ENCODE assay signal across 25 cellular contexts in genomic region chr9:117815948-117816347, GRCh38.
DNase-seq lines count a peak whose midpoint lies in the region; ATAC-seq and TF ChIP-seq lines count a peak whose summit lies in the region.
"Had no signal": no experiment of that assay in that cellular context is flagged by ENCODE, and none has a peak within 500 bp of the region (broad histone marks: within the 10 kb centered on the region; RNA-seq: fewer than 3 reads in every experiment).

No MANE protein-coding gene starts in this region.

- H3K36me3 ChIP-seq in GM23338 (ENCODE audit: insufficient read depth) = no peaks in the 10 kb centered on the region

- CTCF ChIA-PET in activated B cell treated with CpG ODN at 0.5 μM for 24 hours (lab: Charles Lee) = no interaction called here

- no peak overlapping the region for H3K4me3 ChIP-seq in GM23338
- H3K4me3 ChIP-seq: SK-N-MC had no signal

- H3F3A ChIP-seq in GM23338 (replicated peaks; ENCODE audit: low read depth) = no peaks in the 10 kb centered on the region

- peak overlapping the region; percentile 0 to 3 for H3K4me3 Mint-ChIP-seq in stimulated activated naive CD8-positive, alpha-beta T cell treated with anti-CD3 and anti-CD28 coated beads, Interleukin-15, amount 100 ng/mL, for 72 hours
- H3K4me3 Mint-ChIP-seq in GM23338 (no peak overlapping the region), activated B cell treated with CpG ODN at 0.5 μM for 24 hours (peak overlapping the region; percentile 4)
- peak overlapping the region; percentile 36 to 39 for H3K4me3 Mint-ChIP-seq in stimulated activated naive B cell treated with anti-CD40 and anti-IgM and Interleukin-4, amounts not matched to agents 10 μg/mL and 1 μg/mL and 100 μg/mL, for 72 hours
- no peak overlapping the region for H3K4me3 Mint-ChIP-seq in activated T-cell treated with anti-CD3 and anti-CD28 coated beads, Interleukin-2, amount 50 U/mL, for 4 hours

- H3K4me1 ChIP-seq in GM23338 (ENCODE audit: insufficient read depth) = peaks cover 6% of the 10 kb centered on the region; the same call in 1 of the 2 replicates

- no peaks in the 10 kb centered on the region for H3K9me2 ChIP-seq in GM23338 (ENCODE audit: insufficient read depth)

- H3K4me1 Mint-ChIP-seq in stimulated activated naive CD8-positive, alpha-beta T cell treated with anti-CD3 and anti-CD28 coated beads, Interleukin-15, amount 100 ng/mL, for 72 hours = peaks cover 17% of the 10 kb centered on the region
- H3K4me1 Mint-ChIP-seq in GM23338 (no peaks in the 10 kb centered on the region), activated B cell treated with CpG ODN at 0.5 μM for 24 hours (peaks cover 15% of the 10 kb centered on the region)
- peaks cover 12 to 19% of the 10 kb centered on the region in 2 donors for H3K4me1 Mint-ChIP-seq in stimulated activated naive B cell treated with anti-CD40 and anti-IgM and Interleukin-4, amounts not matched to agents 10 μg/mL and 1 μg/mL and 100 μg/mL, for 72 hours
- peaks cover 8% of the 10 kb centered on the region for H3K4me1 Mint-ChIP-seq in activated T-cell treated with anti-CD3 and anti-CD28 coated beads, Interleukin-2, amount 50 U/mL, for 4 hours (ENCODE audit: low read depth)

- no peak overlapping the region for H3K27ac ChIP-seq in GM23338 (ENCODE audit: low read depth)
- H3K27ac ChIP-seq: RWPE1, SK-N-MC had no signal

- no peaks in the 10 kb centered on the region for H3K27me3 ChIP-seq in GM23338 (ENCODE audit: insufficient read depth)

- H3K9me3 Mint-ChIP-seq in stimulated activated naive CD8-positive, alpha-beta T cell treated with anti-CD3 and anti-CD28 coated beads, Interleukin-15, amount 100 ng/mL, for 72 hours = no peaks in the 10 kb centered on the region
- H3K9me3 Mint-ChIP-seq in GM23338 = peaks cover 36% of the 10 kb centered on the region
- H3K9me3 Mint-ChIP-seq in activated B cell treated with CpG ODN at 0.5 μM for 24 hours = no peaks in the 10 kb centered on the region
- H3K9me3 Mint-ChIP-seq in stimulated activated naive B cell treated with anti-CD40 and anti-IgM and Interleukin-4, amounts not matched to agents 10 μg/mL and 1 μg/mL and 100 μg/mL, for 72 hours = peaks cover 4 to 5% of the 10 kb centered on the region in 2 donors
- no peaks in the 10 kb centered on the region for H3K9me3 Mint-ChIP-seq in activated T-cell treated with anti-CD3 and anti-CD28 coated beads, Interleukin-2, amount 50 U/mL, for 4 hours

- no peaks in the 10 kb centered on the region for H4K20me1 ChIP-seq in GM23338 (replicated peaks; ENCODE audit: insufficient read depth)

- TF ChIP-seq CTCF in GM23338 (conservative IDR thresholded peaks at IDR 0.05; ENCODE audit: low read depth in 2 of 2) (no peak), activated B cell treated with CpG ODN at 0.5 μM for 24 hours (IDR thresholded peaks at IDR 0.05) (no peak)

- H2AFZ ChIP-seq in GM23338 = peak overlapping the region; percentile 23; the same call in 1 of the 2 replicates

- H3K36me3 Mint-ChIP-seq in GM23338 (ENCODE audit: low read depth) = no peaks in the 10 kb centered on the region
- no peaks in the 10 kb centered on the region for H3K36me3 Mint-ChIP-seq in activated B cell treated with CpG ODN at 0.5 μM for 24 hours (ENCODE audit: low read depth)
- no peaks in the 10 kb centered on the region for H3K36me3 Mint-ChIP-seq in stimulated activated naive B cell treated with anti-CD40 and anti-IgM and Interleukin-4, amounts not matched to agents 10 μg/mL and 1 μg/mL and 100 μg/mL, for 72 hours
- H3K36me3 Mint-ChIP-seq in activated T-cell treated with anti-CD3 and anti-CD28 coated beads, Interleukin-2, amount 50 U/mL, for 4 hours (ENCODE audit: insufficient read depth) = no peaks in the 10 kb centered on the region
- H3K36me3 Mint-ChIP-seq: CD4-positive, alpha-beta memory T cell had no signal

- peaks cover 35% of the 10 kb centered on the region for H3K27me3 Mint-ChIP-seq in stimulated activated naive CD8-positive, alpha-beta T cell treated with anti-CD3 and anti-CD28 coated beads, Interleukin-15, amount 100 ng/mL, for 72 hours
- H3K27me3 Mint-ChIP-seq in GM23338 (ENCODE audit: insufficient read depth, low read depth, poor library complexity) = no peaks in the 10 kb centered on the region
- peaks cover 24% of the 10 kb centered on the region for H3K27me3 Mint-ChIP-seq in activated B cell treated with CpG ODN at 0.5 μM for 24 hours
- H3K27me3 Mint-ChIP-seq in stimulated activated naive B cell treated with anti-CD40 and anti-IgM and Interleukin-4, amounts not matched to agents 10 μg/mL and 1 μg/mL and 100 μg/mL, for 72 hours = peaks cover 31 to 40% of the 10 kb centered on the region in 2 donors
- H3K27me3 Mint-ChIP-seq in activated T-cell treated with anti-CD3 and anti-CD28 coated beads, Interleukin-2, amount 50 U/mL, for 4 hours (ENCODE audit: low read depth) = peaks cover 5% of the 10 kb centered on the region

- H3K79me2 ChIP-seq in GM23338 (replicated peaks; ENCODE audit: insufficient read depth) = no peaks in the 10 kb centered on the region

- DNase-seq in stimulated activated naive CD8-positive, alpha-beta T cell treated with anti-CD3 and anti-CD28 coated beads, Interleukin-15, amount 100 ng/mL, for 72 hours = no peak
- no peak for DNase-seq in stimulated activated naive CD8-positive, alpha-beta T cell treated with anti-CD3 and anti-CD28 coated beads, Interleukin-15, Interleukin-2, amounts not matched to agents 100 U/mL and 50 U/mL, for 24 hours
- DNase-seq in GM23338 (ENCODE audit: low spot score) = no peak
- DNase-seq in activated B cell treated with CpG ODN at 0.5 μM for 24 hours = no peak
- no peak for DNase-seq in stimulated activated naive B cell treated with anti-CD40 and anti-IgM and Interleukin-4, amounts not matched to agents 10 μg/mL and 1 μg/mL and 100 μg/mL, for 72 hours
- no peak for DNase-seq in T-helper 9 cell
- no peak for DNase-seq in activated T-cell treated with anti-CD3 and anti-CD28 coated beads, Interleukin-2, amount 50 U/mL, for 4 hours
- DNase-seq: C1 segment of cervical spinal cord, COR-L47, GDM1, IMR-90, KG1, MM.1S, NCI-H1048, NCI-H1417, NCI-H1694, NCI-H2029 treated with DMSO at 0.1 percent for 48 hours, NCI-H2227 treated with DMSO at 0.1 percent for 48 hours, NCI-H526 treated with DMSO at 0.1 percent for 48 hours, SHP77 treated with DMSO at 0.1 percent for 48 hours had no signal

- H3K27ac Mint-ChIP-seq in stimulated activated naive CD8-positive, alpha-beta T cell treated with anti-CD3 and anti-CD28 coated beads, Interleukin-15, amount 100 ng/mL, for 72 hours = no peak overlapping the region
- no peak overlapping the region for H3K27ac Mint-ChIP-seq in GM23338
- no peak overlapping the region for H3K27ac Mint-ChIP-seq in activated B cell treated with CpG ODN at 0.5 μM for 24 hours
- H3K27ac Mint-ChIP-seq in stimulated activated naive B cell treated with anti-CD40 and anti-IgM and Interleukin-4, amounts not matched to agents 10 μg/mL and 1 μg/mL and 100 μg/mL, for 72 hours = peak overlapping the region; percentile 22

- intact Hi-C loops in activated B cell treated with CpG ODN at 0.5 μM for 24 hours (cut with micrococcal nuclease) = no loop called here

- no peak for ATAC-seq in stimulated activated naive CD8-positive, alpha-beta T cell treated with anti-CD3 and anti-CD28 coated beads, Interleukin-15, amount 100 ng/mL, for 72 hours
- ATAC-seq in stimulated activated naive CD8-positive, alpha-beta T cell treated with anti-CD3 and anti-CD28 coated beads, Interleukin-15, Interleukin-2, amounts not matched to agents 100 U/mL and 50 U/mL, for 24 hours = no peak
- ATAC-seq in GM23338 (no peak), activated B cell treated with CpG ODN at 0.5 μM for 24 hours (ENCODE audit: low read depth) (no peak), HG03520 (IDR thresholded peaks at IDR 0.05; ENCODE audit: unreplicated experiment) (no peak)
- peak; percentile 64 to 73 for ATAC-seq in stimulated activated naive B cell treated with anti-CD40 and anti-IgM and Interleukin-4, amounts not matched to agents 10 μg/mL and 1 μg/mL and 100 μg/mL, for 72 hours (replicated peaks)
- ATAC-seq in activated T-cell treated with anti-CD3 and anti-CD28 coated beads, Interleukin-2, amount 50 U/mL, for 4 hours = no peak
- ATAC-seq: Panc1 had no signal

- POLR2A ChIA-PET in activated B cell treated with CpG ODN at 0.5 μM for 24 hours (lab: Charles Lee) = no interaction called here

- no peak overlapping the region for H3K4me2 ChIP-seq in GM23338

Comparison
In these comparisons a context has a peak if more than half of its experiments do, and no peak if none do; other contexts are left out.
1. ATAC-seq: peak in stimulated activated naive B cell treated with anti-CD40 and anti-IgM and Interleukin-4, amounts not matched to agents 10 μg/mL and 1 μg/mL and 100 μg/mL, for 72 hours (2 of 2); none in stimulated activated naive CD8-positive, alpha-beta T cell treated with anti-CD3 and anti-CD28 coated beads, Interleukin-15, amount 100 ng/mL, for 72 hours (single experiment), stimulated activated naive CD8-positive, alpha-beta T cell treated with anti-CD3 and anti-CD28 coated beads, Interleukin-15, Interleukin-2, amounts not matched to agents 100 U/mL and 50 U/mL, for 24 hours (single experiment), GM23338 (single experiment), activated B cell treated with CpG ODN at 0.5 μM for 24 hours (single experiment), HG03520 (single experiment) and activated T-cell treated with anti-CD3 and anti-CD28 coated beads, Interleukin-2, amount 50 U/mL, for 4 hours (0 of 2).
2. H3K4me3 Mint-ChIP-seq: peak in stimulated activated naive CD8-positive, alpha-beta T cell treated with anti-CD3 and anti-CD28 coated beads, Interleukin-15, amount 100 ng/mL, for 72 hours (2 of 2), activated B cell treated with CpG ODN at 0.5 μM for 24 hours (single experiment) and stimulated activated naive B cell treated with anti-CD40 and anti-IgM and Interleukin-4, amounts not matched to agents 10 μg/mL and 1 μg/mL and 100 μg/mL, for 72 hours (2 of 2); none in GM23338 (single experiment) and activated T-cell treated with anti-CD3 and anti-CD28 coated beads, Interleukin-2, amount 50 U/mL, for 4 hours (single experiment).